1 cellular context compared by ENCODE assay signal in the genomic region with DNA sequence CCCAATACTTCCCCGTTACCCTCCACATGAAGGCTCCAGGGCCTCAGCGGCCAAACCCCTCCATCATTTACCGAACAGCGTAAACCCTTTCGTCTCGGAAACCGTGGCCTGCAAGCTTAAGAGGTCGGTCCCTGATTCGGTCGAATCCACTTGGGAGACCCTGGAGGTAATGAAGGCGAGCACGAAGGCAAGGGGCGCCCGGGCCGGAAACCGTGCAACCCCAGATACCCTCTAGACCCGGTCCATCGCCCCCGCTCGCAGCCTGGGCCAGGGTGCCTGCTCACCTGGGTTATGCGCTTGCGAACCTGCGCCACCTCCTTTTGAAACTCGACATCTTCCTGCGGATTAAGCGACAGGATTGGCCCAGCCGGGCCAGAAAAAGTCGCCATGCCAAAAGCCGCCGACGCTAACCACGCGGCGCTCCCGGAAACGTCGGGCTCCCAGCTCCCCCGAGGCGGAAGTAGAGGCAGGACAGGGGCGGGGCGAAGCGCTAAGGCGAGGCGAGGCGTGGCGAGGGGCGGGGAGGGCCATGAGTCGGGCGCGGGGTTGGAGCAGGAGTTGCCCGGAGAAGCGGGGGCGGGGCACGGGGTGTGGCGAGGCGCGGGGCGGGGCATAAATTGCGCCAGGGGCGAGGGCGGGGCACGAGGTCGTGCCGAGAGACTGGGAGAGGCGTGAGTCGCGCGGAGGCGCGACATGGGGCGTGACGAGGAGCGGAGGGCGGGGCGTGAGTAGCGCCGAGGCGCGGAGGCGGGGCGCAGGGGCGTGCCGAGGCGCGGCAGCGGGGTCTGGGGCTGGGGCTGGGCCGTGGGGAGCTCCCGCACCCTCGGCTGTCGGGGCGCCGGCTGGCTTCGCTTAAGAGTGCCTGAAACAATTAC.
TF ChIP-seq lines count a peak whose summit lies in the region.

TSS of gene NIFK (minus strand) at position 414 of the 875 bp plus-strand sequence. CDS start at position 389, 25 bp downstream.

TF ChIP-seq in K562, 482 proteins besides CTCF, POLR2A, EP300 and RAD21 (continued from another document and continues in another):
- TF ChIP-seq, protein P1, sequence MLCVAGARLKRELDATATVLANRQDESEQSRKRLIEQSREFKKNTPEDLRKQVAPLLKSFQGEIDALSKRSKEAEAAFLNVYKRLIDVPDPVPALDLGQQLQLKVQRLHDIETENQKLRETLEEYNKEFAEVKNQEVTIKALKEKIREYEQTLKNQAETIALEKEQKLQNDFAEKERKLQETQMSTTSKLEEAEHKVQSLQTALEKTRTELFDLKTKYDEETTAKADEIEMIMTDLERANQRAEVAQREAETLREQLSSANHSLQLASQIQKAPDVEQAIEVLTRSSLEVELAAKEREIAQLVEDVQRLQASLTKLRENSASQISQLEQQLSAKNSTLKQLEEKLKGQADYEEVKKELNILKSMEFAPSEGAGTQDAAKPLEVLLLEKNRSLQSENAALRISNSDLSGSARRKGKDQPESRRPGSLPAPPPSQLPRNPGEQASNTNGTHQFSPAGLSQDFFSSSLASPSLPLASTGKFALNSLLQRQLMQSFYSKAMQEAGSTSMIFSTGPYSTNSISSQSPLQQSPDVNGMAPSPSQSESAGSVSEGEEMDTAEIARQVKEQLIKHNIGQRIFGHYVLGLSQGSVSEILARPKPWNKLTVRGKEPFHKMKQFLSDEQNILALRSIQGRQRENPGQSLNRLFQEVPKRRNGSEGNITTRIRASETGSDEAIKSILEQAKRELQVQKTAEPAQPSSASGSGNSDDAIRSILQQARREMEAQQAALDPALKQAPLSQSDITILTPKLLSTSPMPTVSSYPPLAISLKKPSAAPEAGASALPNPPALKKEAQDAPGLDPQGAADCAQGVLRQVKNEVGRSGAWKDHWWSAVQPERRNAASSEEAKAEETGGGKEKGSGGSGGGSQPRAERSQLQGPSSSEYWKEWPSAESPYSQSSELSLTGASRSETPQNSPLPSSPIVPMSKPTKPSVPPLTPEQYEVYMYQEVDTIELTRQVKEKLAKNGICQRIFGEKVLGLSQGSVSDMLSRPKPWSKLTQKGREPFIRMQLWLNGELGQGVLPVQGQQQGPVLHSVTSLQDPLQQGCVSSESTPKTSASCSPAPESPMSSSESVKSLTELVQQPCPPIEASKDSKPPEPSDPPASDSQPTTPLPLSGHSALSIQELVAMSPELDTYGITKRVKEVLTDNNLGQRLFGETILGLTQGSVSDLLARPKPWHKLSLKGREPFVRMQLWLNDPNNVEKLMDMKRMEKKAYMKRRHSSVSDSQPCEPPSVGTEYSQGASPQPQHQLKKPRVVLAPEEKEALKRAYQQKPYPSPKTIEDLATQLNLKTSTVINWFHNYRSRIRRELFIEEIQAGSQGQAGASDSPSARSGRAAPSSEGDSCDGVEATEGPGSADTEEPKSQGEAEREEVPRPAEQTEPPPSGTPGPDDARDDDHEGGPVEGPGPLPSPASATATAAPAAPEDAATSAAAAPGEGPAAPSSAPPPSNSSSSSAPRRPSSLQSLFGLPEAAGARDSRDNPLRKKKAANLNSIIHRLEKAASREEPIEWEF (CRISPR knock-in tag; IDR thresholded peaks at IDR 0.05): no peak
- TF ChIP-seq ELF4 (CRISPR knock-in tag; IDR thresholded peaks at IDR 0.05) (peak; percentile 77; the same call in 1 of the 2 replicates), ZNF224 (CRISPR knock-in tag; IDR thresholded peaks at IDR 0.05) (no peak), JUNB (CRISPR knock-in tag; conservative IDR thresholded peaks at IDR 0.05) (no peak), BRF1 (IDR thresholded peaks at IDR 0.05; ENCODE audit: borderline replicate concordance, extremely low read depth, insufficient read length) (no peak), HMBOX1 (IDR thresholded peaks at IDR 0.05) (no peak), ZNF232 (CRISPR knock-in tag; IDR thresholded peaks at IDR 0.05) (no peak), NR3C1 (CRISPR knock-in tag; IDR thresholded peaks at IDR 0.05) (no peak), YY1 (IDR thresholded peaks at IDR 0.05; ENCODE audit: borderline replicate concordance in 1 of 3, control insufficient read depth in 1 of 3, extremely low read depth in 1 of 3, insufficient read depth in 3 of 3, insufficient read length in 1 of 3, insufficient replicate concordance in 2 of 3, low read depth in 1 of 3, low read length in 2 of 3) (peak in 2 of 3 experiments; percentile 69 to 82), ZEB2 (IDR thresholded peaks at IDR 0.05) (no peak), KLF1 (tag; IDR thresholded peaks at IDR 0.05) (no peak), HDGF (IDR thresholded peaks at IDR 0.05) (no peak), ZNF518B (CRISPR knock-in tag; IDR thresholded peaks at IDR 0.05) (no peak), ZNF140 (CRISPR knock-in tag; IDR thresholded peaks at IDR 0.05) (no peak), MCM5 (IDR thresholded peaks at IDR 0.05; ENCODE audit: low read depth) (no peak), MYC (IDR thresholded peaks at IDR 0.05; ENCODE audit: low read depth, low read length) (peak; percentile 98), MYC (CRISPR knock-in tag; IDR thresholded peaks at IDR 0.05; ENCODE audit: borderline replicate concordance, low read depth) (peak; percentile 95), FOXP1 (CRISPR knock-in tag; IDR thresholded peaks at IDR 0.05) (peak; percentile 83; the same call in 1 of the 2 replicates), ARID3B (CRISPR knock-in tag; IDR thresholded peaks at IDR 0.05; ENCODE audit: borderline replicate concordance) (no peak), FOXJ3 (CRISPR knock-in tag; IDR thresholded peaks at IDR 0.05) (no peak), ADNP (tag; IDR thresholded peaks at IDR 0.05) (no peak), ILF3 (IDR thresholded peaks at IDR 0.05; ENCODE audit: borderline replicate concordance) (no peak), ZNF121 (CRISPR knock-in tag; conservative IDR thresholded peaks at IDR 0.05) (no peak; the same call in 1 of the 2 replicates), TAL1 (IDR thresholded peaks at IDR 0.05) (no peak), TOE1 (IDR thresholded peaks at IDR 0.05; ENCODE audit: borderline replicate concordance) (no peak), TOE1 (CRISPR knock-in tag; IDR thresholded peaks at IDR 0.05; ENCODE audit: borderline replicate concordance, low read depth) (no peak), ZNF134 (CRISPR knock-in tag; conservative IDR thresholded peaks at IDR 0.05) (no peak), CSDE1 (IDR thresholded peaks at IDR 0.05) (no peak), SIX5 (IDR thresholded peaks at IDR 0.05; ENCODE audit: borderline replicate concordance in 1 of 2, insufficient read depth in 1 of 2, low read depth in 1 of 2, low read length in 2 of 2) (no peak), MIER1 (IDR thresholded peaks at IDR 0.05; ENCODE audit: low read depth) (no peak), SMARCC2 (IDR thresholded peaks at IDR 0.05; ENCODE audit: low read depth) (no peak), KLF13 (tag; IDR thresholded peaks at IDR 0.05; ENCODE audit: borderline replicate concordance, low read depth) (no peak)
- TF ChIP-seq, protein P2, sequence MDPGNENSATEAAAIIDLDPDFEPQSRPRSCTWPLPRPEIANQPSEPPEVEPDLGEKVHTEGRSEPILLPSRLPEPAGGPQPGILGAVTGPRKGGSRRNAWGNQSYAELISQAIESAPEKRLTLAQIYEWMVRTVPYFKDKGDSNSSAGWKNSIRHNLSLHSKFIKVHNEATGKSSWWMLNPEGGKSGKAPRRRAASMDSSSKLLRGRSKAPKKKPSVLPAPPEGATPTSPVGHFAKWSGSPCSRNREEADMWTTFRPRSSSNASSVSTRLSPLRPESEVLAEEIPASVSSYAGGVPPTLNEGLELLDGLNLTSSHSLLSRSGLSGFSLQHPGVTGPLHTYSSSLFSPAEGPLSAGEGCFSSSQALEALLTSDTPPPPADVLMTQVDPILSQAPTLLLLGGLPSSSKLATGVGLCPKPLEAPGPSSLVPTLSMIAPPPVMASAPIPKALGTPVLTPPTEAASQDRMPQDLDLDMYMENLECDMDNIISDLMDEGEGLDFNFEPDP (CRISPR knock-in tag; IDR thresholded peaks at IDR 0.05): no peak
- TF ChIP-seq, protein P3, sequence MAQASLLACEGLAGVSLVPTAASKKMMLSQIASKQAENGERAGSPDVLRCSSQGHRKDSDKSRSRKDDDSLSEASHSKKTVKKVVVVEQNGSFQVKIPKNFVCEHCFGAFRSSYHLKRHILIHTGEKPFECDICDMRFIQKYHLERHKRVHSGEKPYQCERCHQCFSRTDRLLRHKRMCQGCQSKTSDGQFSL (CRISPR knock-in tag; IDR thresholded peaks at IDR 0.05): no peak
- TF ChIP-seq, protein P3 (tag; IDR thresholded peaks at IDR 0.05): no peak
- TF ChIP-seq, protein P4, sequence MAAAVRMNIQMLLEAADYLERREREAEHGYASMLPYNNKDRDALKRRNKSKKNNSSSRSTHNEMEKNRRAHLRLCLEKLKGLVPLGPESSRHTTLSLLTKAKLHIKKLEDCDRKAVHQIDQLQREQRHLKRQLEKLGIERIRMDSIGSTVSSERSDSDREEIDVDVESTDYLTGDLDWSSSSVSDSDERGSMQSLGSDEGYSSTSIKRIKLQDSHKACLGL (CRISPR knock-in tag; IDR thresholded peaks at IDR 0.05; ENCODE audit: borderline replicate concordance, poor library complexity, severe bottlenecking): peak; percentile 65
- TF ChIP-seq, protein P5, sequence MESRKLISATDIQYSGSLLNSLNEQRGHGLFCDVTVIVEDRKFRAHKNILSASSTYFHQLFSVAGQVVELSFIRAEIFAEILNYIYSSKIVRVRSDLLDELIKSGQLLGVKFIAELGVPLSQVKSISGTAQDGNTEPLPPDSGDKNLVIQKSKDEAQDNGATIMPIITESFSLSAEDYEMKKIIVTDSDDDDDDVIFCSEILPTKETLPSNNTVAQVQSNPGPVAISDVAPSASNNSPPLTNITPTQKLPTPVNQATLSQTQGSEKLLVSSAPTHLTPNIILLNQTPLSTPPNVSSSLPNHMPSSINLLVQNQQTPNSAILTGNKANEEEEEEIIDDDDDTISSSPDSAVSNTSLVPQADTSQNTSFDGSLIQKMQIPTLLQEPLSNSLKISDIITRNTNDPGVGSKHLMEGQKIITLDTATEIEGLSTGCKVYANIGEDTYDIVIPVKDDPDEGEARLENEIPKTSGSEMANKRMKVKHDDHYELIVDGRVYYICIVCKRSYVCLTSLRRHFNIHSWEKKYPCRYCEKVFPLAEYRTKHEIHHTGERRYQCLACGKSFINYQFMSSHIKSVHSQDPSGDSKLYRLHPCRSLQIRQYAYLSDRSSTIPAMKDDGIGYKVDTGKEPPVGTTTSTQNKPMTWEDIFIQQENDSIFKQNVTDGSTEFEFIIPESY (CRISPR knock-in tag; IDR thresholded peaks at IDR 0.05): no peak
